Comparison of ENCODE assay signal across 9 cellular contexts in the genomic region with DNA sequence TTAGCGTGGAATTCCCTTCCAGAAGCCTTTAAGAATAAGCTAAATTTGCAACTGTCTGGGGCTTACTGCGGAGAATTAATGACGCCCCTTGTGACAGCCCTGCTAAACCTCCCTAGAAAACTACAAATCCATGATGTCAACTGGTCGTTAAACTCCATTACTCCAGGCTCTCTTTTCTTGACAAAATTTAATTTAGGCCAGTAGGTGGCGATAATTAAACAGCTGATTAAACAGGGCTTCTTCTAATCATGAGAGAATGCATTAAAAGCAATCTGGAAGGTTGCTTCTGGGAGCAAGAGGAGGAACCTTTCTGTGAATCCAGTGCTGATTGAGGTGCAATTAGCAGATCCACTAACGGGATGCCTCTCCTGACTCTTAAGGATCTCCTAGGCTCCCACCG. TPM values are rescaled to one million over a fixed set of nuclear protein-coding genes. Genes with fewer than 3 reads are reported as not detected.
DNase-seq lines count a peak whose midpoint lies in the region; ATAC-seq and TF ChIP-seq lines count a peak whose summit lies in the region.
"Had no signal": no experiment of that assay in that cellular context is flagged by ENCODE, and none has a peak within 500 bp of the region (broad histone marks: within the 10 kb centered on the region; RNA-seq: fewer than 3 reads in every experiment).

No MANE protein-coding gene starts in this region.

- TF ChIP-seq CTCF in chondrocyte (IDR thresholded peaks at IDR 0.05) (peak; percentile 84), lung (IDR thresholded peaks at IDR 0.05; ENCODE audit: control extremely low read depth, extremely low read depth) (peak; percentile 43)

- H3K9me2 ChIP-seq in GM23248 (ENCODE audit: insufficient read depth): no peaks in the 10 kb centered on the region

- H3K4me1 Mint-ChIP-seq in chondrocyte (ENCODE audit: low read depth): peaks cover under 1% of the 10 kb centered on the region

- no peak overlapping the region for H2AFZ ChIP-seq in GM23248

- peaks cover 35% of the 10 kb centered on the region for H3K27me3 Mint-ChIP-seq in chondrocyte (ENCODE audit: low read depth)

- no peak overlapping the region for H3K9ac ChIP-seq in GM23248

- H3K36me3 ChIP-seq in GM23248 (ENCODE audit: low read depth) (no peaks in the 10 kb centered on the region), lung (ENCODE audit: control insufficient read depth in 2 of 2, insufficient read depth in 2 of 2, low read length in 2 of 2) (no peaks in the 10 kb centered on the region)
- H3K36me3 ChIP-seq: HAP-1 had no signal

- peak; percentile 28 for DNase-seq in AG08396 (ENCODE audit: low spot score)
- peak; percentile 64 for DNase-seq in GM23248
- peak; percentile 46 for DNase-seq in NCI-H774 (lab: John Stamatoyannopoulos, UW)
- DNase-seq in chondrocyte (ENCODE audit: low spot score): no peak
- DNase-seq in lung (ENCODE audit: low spot score): no peak
- no peak for DNase-seq in SKM-1 (lab: John Stamatoyannopoulos, UW; ENCODE audit: unreplicated experiment)

- no peak overlapping the region for H3K27ac ChIP-seq in GM23248
- no peak overlapping the region for H3K27ac ChIP-seq in lung (ENCODE audit: low read depth in 1 of 2, low read length in 1 of 2)

- ATAC-seq in lung (ENCODE audit: insufficient read depth, low FRiP score): no peak
- no peak for ATAC-seq in GM19023 (IDR thresholded peaks at IDR 0.05; ENCODE audit: unreplicated experiment)
- ATAC-seq in GM19328 (IDR thresholded peaks at IDR 0.05; ENCODE audit: unreplicated experiment): no peak

- no peak overlapping the region for H3K27ac Mint-ChIP-seq in chondrocyte (ENCODE audit: unreplicated experiment)

- H3K36me3 Mint-ChIP-seq in chondrocyte (ENCODE audit: low read depth): no peaks in the 10 kb centered on the region

- no peak overlapping the region for H3K4me3 Mint-ChIP-seq in chondrocyte (ENCODE audit: unreplicated experiment)

- no peaks in the 10 kb centered on the region for H3K9me3 Mint-ChIP-seq in chondrocyte (ENCODE audit: low read depth)

- no peaks in the 10 kb centered on the region for H4K20me1 ChIP-seq in GM23248 (ENCODE audit: insufficient read depth)

- H3K4me1 ChIP-seq in GM23248 (ENCODE audit: insufficient read depth) (no peaks in the 10 kb centered on the region), lung (ENCODE audit: control insufficient read depth in 2 of 2, insufficient read depth in 2 of 2, low read length in 2 of 2) (no peaks in the 10 kb centered on the region)
- H3K4me1 ChIP-seq: HAP-1 had no signal

- H3K4me2 ChIP-seq in GM23248 (ENCODE audit: unreplicated experiment): no peak overlapping the region

- no peaks in the 10 kb centered on the region for H3K9me3 ChIP-seq in GM23248 (ENCODE audit: low read depth)
- H3K9me3 ChIP-seq in lung (ENCODE audit: control insufficient read depth in 2 of 2, insufficient read depth in 1 of 2, low read length in 1 of 2): peaks cover 0 to 3% of the 10 kb centered on the region in 2 donors
- H3K9me3 ChIP-seq: HAP-1 had no signal

- peaks cover 12% of the 10 kb centered on the region for H3K27me3 ChIP-seq in GM23248 (replicated peaks; ENCODE audit: insufficient read depth)
- no peaks in the 10 kb centered on the region for H3K27me3 ChIP-seq in lung (ENCODE audit: control insufficient read depth, insufficient read depth)

- no peaks in the 10 kb centered on the region for H3F3A ChIP-seq in GM23248 (ENCODE audit: insufficient read depth)

- no peaks in the 10 kb centered on the region for H3K79me2 ChIP-seq in GM23248 (ENCODE audit: insufficient read depth)

- H3K4me3 ChIP-seq in GM23248 (no peak overlapping the region), lung (no peak overlapping the region)
- H3K4me3 ChIP-seq: HAP-1 had no signal

- whole genome bisulfite sequencing in GM23248 (ENCODE audit: low coverage in 1 of 2, low lambda C conversion rate in 2 of 2, missing lambda C conversion rate in 2 of 2), 2 experiments: 14 to 15% methylated on average over 7 of the region's 7 CpGs
- WGBS in lung, 2 donors: 17 to 24% methylated on average over 7 of the region's 7 CpGs

- in situ Hi-C loops in GM23248 (cut with MboI): no loop called here

RNA-seq across cellular contexts. Expression of gene NLRP1, which starts 8.1 kb away (rescaled TPM):
- 33.4 and 36.0 TPM in 2 replicates for total RNA-seq in GM23248 (2014; rRNA removed; shearing (Covaris generic))
- polyA plus RNA-seq in GM23248 (2016; fragmentation: Nextera tagmentation; extraction: Ambion mirVana) (16.8 and 17.5 TPM in 2 replicates), lung (10 to 100 TPM; 14.5 to 21.2 TPM)
- total RNA-seq in chondrocyte (24.7 to 37.2 TPM (median 24.8 TPM) in 3 replicates), lung (10 to 100 TPM; 29.2 to 33.1 TPM)

Comparison
In these comparisons a context has a peak if more than half of its experiments do, and no peak if none do; other contexts are left out.
1. DNase-seq: peak in AG08396 (single experiment), GM23248 (single experiment) and NCI-H774 (single experiment); none in chondrocyte (single experiment), lung (single experiment) and SKM-1 (single experiment).